Comparison of ENCODE assay signal across 23 cellular contexts in genomic region chr5:125053179-125053578, GRCh38.
"Had no signal": no experiment of that assay in that cellular context is flagged by ENCODE, and none has a peak within 500 bp of the region (broad histone marks: within the 10 kb centered on the region; RNA-seq: fewer than 3 reads in every experiment).

No MANE protein-coding gene starts in this region.

- ATAC-seq: natural killer cell; right lobe of liver; stimulated activated memory B cell treated with anti-CD40 and anti-IgM and Interleukin-4, amounts not matched to agents 10 μg/mL and 1 μg/mL and 100 μg/mL, for 72 hours; stimulated activated naive CD8-positive, alpha-beta T cell treated with anti-CD3 and anti-CD28 coated beads, Interleukin-15, amount 100 ng/mL, for 72 hours had no signal

- H3K4me3 Mint-ChIP-seq: mesothelial cell of epicardium; naive B cell; natural killer cell; stimulated activated memory B cell treated with anti-CD40 and anti-IgM and Interleukin-4, amounts not matched to agents 10 μg/mL and 1 μg/mL and 100 μg/mL, for 72 hours; stimulated activated naive CD8-positive, alpha-beta T cell treated with anti-CD3 and anti-CD28 coated beads, Interleukin-15, amount 100 ng/mL, for 72 hours; type B pancreatic cell had no signal

- H3K4me3 ChIP-seq: left ventricle myocardium inferior, lung, ovary, right atrium auricular region, right lobe of liver, smooth muscle cell, tibial nerve, uterus had no signal

- H3K9me3 ChIP-seq: left ventricle myocardium inferior, ovary, right atrium auricular region, right lobe of liver, uterus had no signal

- DNase-seq: islet precursor cell; left ventricle myocardium inferior; mesendoderm; naive B cell; natural killer cell; ovary; right lobe of liver; stimulated activated CD4-positive, alpha-beta T cell treated with anti-CD3 and anti-CD28 coated beads, Interleukin-1b, Interleukin-23, amount 100 ng/mL, for 48 hours; stimulated activated CD4-positive, alpha-beta T cell treated with anti-CD3 and anti-CD28 coated beads, Interleukin-2, amount 100 ng/mL, for 48 hours; stimulated activated CD4-positive, alpha-beta T cell treated with anti-CD3 and anti-CD28 coated beads, Interleukin-4, amount 100 ng/mL, for 4 hours; stimulated activated CD8-positive, alpha-beta memory T cell treated with anti-CD3 and anti-CD28 coated beads, Interleukin-4, amount 100 ng/mL, for 48 hours; stimulated activated naive CD4-positive, alpha-beta T cell treated with Interleukin-2 at 50 U/mL for 16 hours; stimulated activated naive CD8-positive, alpha-beta T cell treated with anti-CD3 and anti-CD28 coated beads, Interleukin-15, amount 100 ng/mL, for 72 hours; substantia nigra; uterus had no signal

- H3K27ac Mint-ChIP-seq: mesothelial cell of epicardium; natural killer cell; progenitor cell of endocrine pancreas; stimulated activated memory B cell treated with anti-CD40 and anti-IgM and Interleukin-4, amounts not matched to agents 10 μg/mL and 1 μg/mL and 100 μg/mL, for 72 hours; stimulated activated naive CD8-positive, alpha-beta T cell treated with anti-CD3 and anti-CD28 coated beads, Interleukin-15, amount 100 ng/mL, for 72 hours; type B pancreatic cell had no signal

- H3K36me3 ChIP-seq: left ventricle myocardium inferior, ovary, right atrium auricular region, right lobe of liver, tibial nerve, uterus had no signal

- H3K27ac ChIP-seq: left ventricle myocardium inferior, ovary, right atrium auricular region, right lobe of liver, tibial nerve, uterus had no signal

- H3K9me3 Mint-ChIP-seq: mesothelial cell of epicardium; naive B cell; natural killer cell; stimulated activated memory B cell treated with anti-CD40 and anti-IgM and Interleukin-4, amounts not matched to agents 10 μg/mL and 1 μg/mL and 100 μg/mL, for 72 hours; stimulated activated naive CD8-positive, alpha-beta T cell treated with anti-CD3 and anti-CD28 coated beads, Interleukin-15, amount 100 ng/mL, for 72 hours had no signal

- H3K27me3 ChIP-seq: ovary, right atrium auricular region, right lobe of liver, tibial nerve, uterus had no signal

- H3K27me3 Mint-ChIP-seq: naive B cell; progenitor cell of endocrine pancreas; stimulated activated memory B cell treated with anti-CD40 and anti-IgM and Interleukin-4, amounts not matched to agents 10 μg/mL and 1 μg/mL and 100 μg/mL, for 72 hours; stimulated activated naive CD8-positive, alpha-beta T cell treated with anti-CD3 and anti-CD28 coated beads, Interleukin-15, amount 100 ng/mL, for 72 hours; type B pancreatic cell had no signal

- H3K4me1 Mint-ChIP-seq: stimulated activated naive CD8-positive, alpha-beta T cell treated with anti-CD3 and anti-CD28 coated beads, Interleukin-15, amount 100 ng/mL, for 72 hours had no signal

- H3K36me3 Mint-ChIP-seq: mesothelial cell of epicardium; naive B cell; natural killer cell; stimulated activated memory B cell treated with anti-CD40 and anti-IgM and Interleukin-4, amounts not matched to agents 10 μg/mL and 1 μg/mL and 100 μg/mL, for 72 hours had no signal

- H3K4me1 ChIP-seq: right lobe of liver, uterus had no signal
